ENCODE assay signal across 10 cellular contexts in genomic region chr6:33063435-33063834, GRCh38. TPM values are rescaled to one million over a fixed set of nuclear protein-coding genes. Genes with fewer than 3 reads are reported as not detected.
DNase-seq lines count a peak whose midpoint lies in the region; ATAC-seq, FAIRE-seq and TF ChIP-seq lines count a peak whose summit lies in the region.
"Not testable (repeated sequence)": the region's sequence is repeated elsewhere in the genome, so short reads cannot be mapped to it uniquely, and the experiment has no call there.
"Had no signal": no experiment of that assay in that cellular context is flagged by ENCODE, and none has a peak within 500 bp of the region (broad histone marks: within the 10 kb centered on the region; RNA-seq: fewer than 3 reads in every experiment).

No MANE protein-coding gene starts in this region.

- H3K9me3 ChIP-seq in SU-DHL-6 (ENCODE audit: insufficient read depth, low read length) = peaks cover 22% of the 10 kb centered on the region; the same call in 1 of the 2 replicates
- H3K9me3 ChIP-seq in esophagus muscularis mucosa = not testable (repeated sequence)

- not testable (repeated sequence) for H3K9me2 ChIP-seq in SU-DHL-6 (replicated peaks; ENCODE audit: insufficient read depth, low read length)

- peak; percentile 83 for TF ChIP-seq POLR2A in GM12891 (IDR thresholded peaks at IDR 0.05; ENCODE audit: low read depth, low read length)
- TF ChIP-seq POLR2A in GM19099 (IDR thresholded peaks at IDR 0.05; ENCODE audit: extremely low read depth, insufficient read length, low read depth) = peak; percentile 25
- TF ChIP-seq POLR2A in esophagus muscularis mucosa (IDR thresholded peaks at IDR 0.05; ENCODE audit: low read depth) = not testable (repeated sequence)

- WGBS in esophagus muscularis mucosa = 28% methylated on average over 4 of the region's 5 CpGs

- H3K27me3 Mint-ChIP-seq in naive B cell = not testable (repeated sequence)

- H3K27ac ChIP-seq in SU-DHL-6 (ENCODE audit: low read depth, low read length) = peak overlapping the region; percentile 83; the same call in 1 of the 2 replicates
- H3K27ac ChIP-seq in esophagus muscularis mucosa (replicated peaks in 1 of 4) = not testable (repeated sequence)

- peaks cover 0 to 37% (median 16%) of the 10 kb centered on the region in 7 donors for H3K9me3 Mint-ChIP-seq in naive B cell

- peaks cover 42 to 55% (median 45%) of the 10 kb centered on the region in 3 donors for H3K4me1 Mint-ChIP-seq in naive B cell

- H3K4me1 ChIP-seq in esophagus muscularis mucosa = not testable (repeated sequence)

- not testable (repeated sequence) for H2AFZ ChIP-seq in SU-DHL-6 (ENCODE audit: low read depth, low read length, severe bottlenecking)

- not testable (repeated sequence) for ATAC-seq in naive B cell (ENCODE audit: low read depth in 2 of 2)

- H3K27me3 ChIP-seq in SU-DHL-6 (ENCODE audit: low read length); bronchial epithelial cell (ENCODE audit: control insufficient read depth, insufficient read depth, low read length); esophagus muscularis mucosa: not testable (repeated sequence)

- intact Hi-C loops in esophagus muscularis mucosa (cut with DNase I) = not testable (repeated sequence)

- H3K4me3 ChIP-seq in SU-DHL-6 (ENCODE audit: insufficient read depth, low read length, poor library complexity, severe bottlenecking); bronchial epithelial cell (ENCODE audit: low read depth, low read length); esophagus muscularis mucosa: not testable (repeated sequence)

- peak; percentile 82 for FAIRE-seq in GM12891 (lab: Jason Lieb, UNC)
- FAIRE-seq in bronchial epithelial cell (lab: Jason Lieb, UNC) = not testable (repeated sequence)

- peak overlapping the region in 4 of 6 donors; percentile 39 to 97 (median 85) for H3K27ac Mint-ChIP-seq in naive B cell

- H3K36me3 Mint-ChIP-seq in naive B cell = peaks cover 51 to 52% of the 10 kb centered on the region in 2 donors

- not testable (repeated sequence) for H3K4me2 ChIP-seq in SU-DHL-6 (ENCODE audit: low read depth, low read length, poor library complexity, severe bottlenecking)

- peak overlapping the region in 1 of 8 donors; percentile 40 for H3K4me3 Mint-ChIP-seq in naive B cell

- not testable (repeated sequence) for H3K79me2 ChIP-seq in SU-DHL-6 (ENCODE audit: insufficient read depth, low read length)

- H3F3A ChIP-seq in SU-DHL-6 (ENCODE audit: insufficient read depth) = peaks cover 33% of the 10 kb centered on the region

- H3K36me3 ChIP-seq in SU-DHL-6 (ENCODE audit: low read length) (peaks cover 69% of the 10 kb centered on the region), esophagus muscularis mucosa (peaks cover 0 to 16% (median 6%) of the 10 kb centered on the region in 4 donors)
- not testable (repeated sequence) for H3K36me3 ChIP-seq in bronchial epithelial cell (ENCODE audit: control insufficient read depth, insufficient read depth, low read length)

- TF ChIP-seq EP300 in esophagus muscularis mucosa (IDR thresholded peaks at IDR 0.05) = not testable (repeated sequence)

- TF ChIP-seq CTCF in SU-DHL-6 (IDR thresholded peaks at IDR 0.05; ENCODE audit: insufficient read depth, low read length, poor library complexity, severe bottlenecking); bronchial epithelial cell (IDR thresholded peaks at IDR 0.05; ENCODE audit: insufficient read depth, low read length, severe bottlenecking); esophagus muscularis mucosa (IDR thresholded peaks at IDR 0.05): not testable (repeated sequence)

- H3K9ac ChIP-seq in SU-DHL-6 (ENCODE audit: low read length) = not testable (repeated sequence)

- DNase-seq in GM12891 (ENCODE audit: insufficient read length, low spot score); naive B cell: not testable (repeated sequence)
- DNase-seq in bronchial epithelial cell (ENCODE audit: low read depth) = peak; percentile 9
- DNase-seq in esophagus muscularis mucosa (ENCODE audit: extremely low spot score) = peak; percentile 55

- H4K20me1 ChIP-seq in SU-DHL-6 (ENCODE audit: low read depth, low read length) = not testable (repeated sequence)

TF ChIP-seq in GM12891, 5 proteins besides CTCF, POLR2A, EP300 and RAD21:
- TF ChIP-seq POLR2AphosphoS5 (IDR thresholded peaks at IDR 0.05; ENCODE audit: low read depth, low read length) (peak; percentile 77), POU2F2 (IDR thresholded peaks at IDR 0.05; ENCODE audit: low read depth, low read length) (0 out of 2 replicates have a peak, but pooled peaks have one; percentile 30)

RNA-seq across cellular contexts. Expression of gene HLA-DPA1, which starts 10.0 kb away (rescaled TPM):
- 1,963 TPM for polyA plus RNA-seq in GM12891 (2012; ENCODE audit: low read depth, missing spikeins)
- 0.26 and 1.1 TPM in 2 replicates for total RNA-seq in bronchial epithelial cell
- 10 to 100 TPM; 28.5 to 91.3 (median 65.9) TPM for total RNA-seq in esophagus muscularis mucosa
- polyA plus RNA-seq in naive B cell (ENCODE audit: low read depth in 6 of 6) = 1,000 to 10,000 TPM; 2,534 to 3,526 (median 2,823) TPM
- total RNA-seq: G401 had no signal

RNA-seq across cellular contexts. Expression of gene HLA-DPB1, which starts 12.4 kb away (rescaled TPM):
- 654 TPM for polyA plus RNA-seq in GM12891 (2012; ENCODE audit: low read depth, missing spikeins)
- 0.53 TPM in 1 of 2 replicates, not detected in the other for total RNA-seq in bronchial epithelial cell
- 10 to 100 TPM; 38.6 to 95.8 (median 61.7) TPM for total RNA-seq in esophagus muscularis mucosa
- polyA plus RNA-seq in naive B cell (ENCODE audit: low read depth in 6 of 6) = 1,000 to 10,000 TPM; 1,951 to 3,267 (median 2,600) TPM
- total RNA-seq: G401 had no signal
- polyA plus RNA-seq: A549 had no signal

RNA-seq across cellular contexts. Expression of gene HLA-DOA, which starts 54.0 kb away (rescaled TPM):
- 110 TPM for polyA plus RNA-seq in GM12891 (2012; ENCODE audit: low read depth, missing spikeins)
- not detected in 2 replicates for total RNA-seq in bronchial epithelial cell
- 10 to 100 TPM in 2 of 4 donors, 1 to 10 TPM in 2; 3.8 to 11.5 (median 8.3) TPM for total RNA-seq in esophagus muscularis mucosa
- polyA plus RNA-seq in naive B cell (ENCODE audit: low read depth in 6 of 6) = 100 to 1,000 TPM; 219 to 598 (median 388) TPM
- total RNA-seq: GM23248 had no signal
- polyA plus RNA-seq: BJ had no signal

Comparison
In these comparisons a context has a peak if more than half of its experiments do, and no peak if none do; other contexts are left out.
1. RNA of gene HLA-DPA1, which starts 10.0 kb away (total RNA-seq): 28.5 to 91.3 TPM in esophagus muscularis mucosa; 0.26 to 1.1 TPM in bronchial epithelial cell; every median in the first group is over 10 times any median in the second.
2. RNA of gene HLA-DPB1, which starts 12.4 kb away (total RNA-seq): 38.6 to 95.8 TPM in esophagus muscularis mucosa; 0.53 TPM in bronchial epithelial cell; every median in the first group is over 10 times any median in the second.